Comparison of ENCODE assay signal across 15 cellular contexts in the genomic region with DNA sequence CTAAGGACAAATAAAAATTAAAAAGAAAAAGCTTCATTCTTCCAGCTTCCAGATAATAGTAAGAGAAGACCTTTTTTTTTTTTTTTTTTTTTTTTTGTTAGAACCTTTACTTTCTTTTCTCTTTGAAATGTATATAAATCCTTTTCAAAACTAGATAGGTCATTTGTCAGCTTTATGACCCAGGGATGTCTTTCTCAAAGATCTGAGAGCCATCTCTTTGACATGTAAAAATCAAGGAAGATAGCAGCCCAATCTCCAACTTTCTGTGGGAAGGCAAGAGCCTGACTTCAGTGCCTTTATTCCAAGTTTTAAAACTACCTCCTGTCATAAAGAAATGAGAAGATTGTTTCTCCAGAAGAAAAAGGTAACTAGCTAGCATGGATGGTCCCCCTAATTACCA.
A peak's percentile ranks its signal among the peaks of the same experiment; 100 is the strongest.
DNase-seq lines count a peak whose midpoint lies in the region; ATAC-seq and TF ChIP-seq lines count a peak whose summit lies in the region.
"Had no signal": no experiment of that assay in that cellular context is flagged by ENCODE, and none has a peak within 500 bp of the region (broad histone marks: within the 10 kb centered on the region; RNA-seq: fewer than 3 reads in every experiment).

No MANE protein-coding gene starts in this region.

- no peak overlapping the region for H3K4ac ChIP-seq in mesendoderm (ENCODE audit: low read depth, low read length)

- no peaks in the 10 kb centered on the region for H3F3A ChIP-seq in GM23338 (replicated peaks; ENCODE audit: low read depth)

- no peaks in the 10 kb centered on the region for H3K79me2 ChIP-seq in GM23338 (replicated peaks; ENCODE audit: insufficient read depth)
- no peaks in the 10 kb centered on the region for H3K79me2 ChIP-seq in mesendoderm (ENCODE audit: control insufficient read depth, insufficient read depth, low read length)

- peaks cover 18% of the 10 kb centered on the region for H3K27me3 ChIP-seq in GM23338 (ENCODE audit: insufficient read depth)
- peaks cover 33% of the 10 kb centered on the region for H3K27me3 ChIP-seq in NT2/D1 (ENCODE audit: insufficient read depth, insufficient read length)
- H3K27me3 ChIP-seq in mesendoderm (ENCODE audit: insufficient read depth, low read length, poor library complexity), result no peaks in the 10 kb centered on the region
- H3K27me3 ChIP-seq: BLaER1 had no signal

- H3K79me1 ChIP-seq in mesendoderm (ENCODE audit: low read length), result no peaks in the 10 kb centered on the region

- no peak overlapping the region for H3K27ac ChIP-seq in GM23338 (ENCODE audit: low read depth)
- H3K27ac ChIP-seq in mesendoderm (ENCODE audit: low read depth, low read length), result no peak overlapping the region
- H3K27ac ChIP-seq: BLaER1 had no signal

- H3K23ac ChIP-seq in mesendoderm (ENCODE audit: low read length), result no peak overlapping the region

- H3K4me3 ChIP-seq in GM23338 (no peak overlapping the region), NT2/D1 (ENCODE audit: insufficient read length, low read depth) (no peak overlapping the region), mesendoderm (ENCODE audit: low read length) (no peak overlapping the region)
- H3K4me3 ChIP-seq: BLaER1 had no signal

- H2BK15ac ChIP-seq in mesendoderm (replicated peaks; ENCODE audit: low read depth), result no peak overlapping the region

- no peak overlapping the region for H3K4me3 Mint-ChIP-seq in GM23338
- no peak overlapping the region for H3K4me3 Mint-ChIP-seq in activated T-helper 1 cell treated with anti-CD3 and anti-CD28 coated beads, Interleukin-12 subunit alpha, Interleukin-12 subunit beta, Interleukin-2, Interleukin-4 antibody, amounts not matched to agents 30 ng/mL and 10 ng/mL and 1 ng/mL, durations not matched to agents 14 hours and 24 hours and 36 hours
- H3K4me3 Mint-ChIP-seq: CD8-positive, alpha-beta memory T cell had no signal

- H3K36me3 Mint-ChIP-seq in GM23338 (ENCODE audit: low read depth), result no peaks in the 10 kb centered on the region
- H3K36me3 Mint-ChIP-seq in activated T-helper 1 cell treated with anti-CD3 and anti-CD28 coated beads, Interleukin-12 subunit alpha, Interleukin-12 subunit beta, Interleukin-2, Interleukin-4 antibody, amounts not matched to agents 30 ng/mL and 10 ng/mL and 1 ng/mL, durations not matched to agents 14 hours and 24 hours and 36 hours (ENCODE audit: low read depth), result no peaks in the 10 kb centered on the region
- H3K36me3 Mint-ChIP-seq: CD8-positive, alpha-beta memory T cell had no signal

- peaks cover 33% of the 10 kb centered on the region for H3K4me1 Mint-ChIP-seq in GM23338
- H3K4me1 Mint-ChIP-seq in activated T-helper 1 cell treated with anti-CD3 and anti-CD28 coated beads, Interleukin-12 subunit alpha, Interleukin-12 subunit beta, Interleukin-2, Interleukin-4 antibody, amounts not matched to agents 30 ng/mL and 10 ng/mL and 1 ng/mL, durations not matched to agents 14 hours and 24 hours and 36 hours (ENCODE audit: low read depth), result no peaks in the 10 kb centered on the region
- H3K4me1 Mint-ChIP-seq: CD8-positive, alpha-beta memory T cell had no signal

- H3K9me3 ChIP-seq in NT2/D1 (ENCODE audit: insufficient read depth, low read length), result no peaks in the 10 kb centered on the region
- H3K9me3 ChIP-seq: BLaER1, Caco-2 had no signal

- TF ChIP-seq CTCF in GM23338 (conservative IDR thresholded peaks at IDR 0.05; ENCODE audit: low read depth in 2 of 2), result no peak

- no peaks in the 10 kb centered on the region for H3K9me3 Mint-ChIP-seq in GM23338
- no peaks in the 10 kb centered on the region for H3K9me3 Mint-ChIP-seq in activated T-helper 1 cell treated with anti-CD3 and anti-CD28 coated beads, Interleukin-12 subunit alpha, Interleukin-12 subunit beta, Interleukin-2, Interleukin-4 antibody, amounts not matched to agents 30 ng/mL and 10 ng/mL and 1 ng/mL, durations not matched to agents 14 hours and 24 hours and 36 hours

- DNase-seq in GM23338 (ENCODE audit: low spot score) (peak; percentile 75), NT2/D1 (ENCODE audit: low read depth, low spot score) (peak; percentile 38), iPS DF 4.7 (ENCODE audit: extremely low read depth, low spot score) (peak; percentile 19), mesendoderm (peak; percentile 17)
- DNase-seq in activated T-helper 1 cell treated with anti-CD3 and anti-CD28 coated beads, Interleukin-12 subunit alpha, Interleukin-12 subunit beta, Interleukin-2, Interleukin-4 antibody, amounts not matched to agents 30 ng/mL and 10 ng/mL and 1 ng/mL, durations not matched to agents 14 hours and 24 hours and 36 hours (ENCODE audit: low spot score), result no peak
- DNase-seq: 8988T; AML-193; Caco-2; CD8-positive, alpha-beta memory T cell; DND-41; GF-D8 had no signal

- H3K4me1 ChIP-seq in GM23338 (ENCODE audit: insufficient read depth) (peaks cover 38% of the 10 kb centered on the region), NT2/D1 (ENCODE audit: insufficient read depth, insufficient read length) (no peaks in the 10 kb centered on the region), mesendoderm (ENCODE audit: control insufficient read depth, low read depth, low read length) (peaks cover 2% of the 10 kb centered on the region)
- H3K4me1 ChIP-seq: BLaER1, Caco-2 had no signal

- H3K9me2 ChIP-seq in GM23338 (ENCODE audit: insufficient read depth), result no peaks in the 10 kb centered on the region

- H3K36me3 ChIP-seq in GM23338 (ENCODE audit: insufficient read depth) (no peaks in the 10 kb centered on the region), NT2/D1 (ENCODE audit: insufficient read depth, insufficient read length, low read length) (no peaks in the 10 kb centered on the region), mesendoderm (ENCODE audit: control insufficient read depth, insufficient read depth, low read length) (no peaks in the 10 kb centered on the region)
- H3K36me3 ChIP-seq: BLaER1 had no signal

- H3K9ac ChIP-seq in NT2/D1 (ENCODE audit: insufficient read length, low read depth) (no peak overlapping the region), mesendoderm (ENCODE audit: low read length) (no peak overlapping the region)
- H3K9ac ChIP-seq: BLaER1 had no signal

- no peak overlapping the region for H4K5ac ChIP-seq in mesendoderm (ENCODE audit: low read length)

- H3K27me3 Mint-ChIP-seq in GM23338 (ENCODE audit: insufficient read depth, low read depth, poor library complexity), result peaks cover 11% of the 10 kb centered on the region
- H3K27me3 Mint-ChIP-seq in activated T-helper 1 cell treated with anti-CD3 and anti-CD28 coated beads, Interleukin-12 subunit alpha, Interleukin-12 subunit beta, Interleukin-2, Interleukin-4 antibody, amounts not matched to agents 30 ng/mL and 10 ng/mL and 1 ng/mL, durations not matched to agents 14 hours and 24 hours and 36 hours (ENCODE audit: insufficient read depth), result no peaks in the 10 kb centered on the region
- H3K27me3 Mint-ChIP-seq: CD8-positive, alpha-beta memory T cell had no signal

- ATAC-seq in GM23338 (peak; percentile 80), HG02610 (IDR thresholded peaks at IDR 0.05; ENCODE audit: unreplicated experiment) (no peak), HG02981 (IDR thresholded peaks at IDR 0.05; ENCODE audit: unreplicated experiment) (no peak)
- ATAC-seq: HCT116 had no signal

- no peak overlapping the region for H3K18ac ChIP-seq in mesendoderm (ENCODE audit: low read length)

- no peaks in the 10 kb centered on the region for H4K20me1 ChIP-seq in GM23338 (replicated peaks; ENCODE audit: insufficient read depth)
- H4K20me1 ChIP-seq: BLaER1 had no signal

- no peak overlapping the region for H2AFZ ChIP-seq in GM23338

- no peak overlapping the region for H3K56ac ChIP-seq in mesendoderm (ENCODE audit: low read length)

- H3K4me2 ChIP-seq in GM23338 (peak overlapping the region; percentile 12), mesendoderm (ENCODE audit: low read length) (no peak overlapping the region)
- H3K4me2 ChIP-seq: BLaER1 had no signal

- no peak overlapping the region for H4K8ac ChIP-seq in mesendoderm (ENCODE audit: low read depth, low read length)

- H3K27ac Mint-ChIP-seq in GM23338, result no peak overlapping the region
- H3K27ac Mint-ChIP-seq in activated T-helper 1 cell treated with anti-CD3 and anti-CD28 coated beads, Interleukin-12 subunit alpha, Interleukin-12 subunit beta, Interleukin-2, Interleukin-4 antibody, amounts not matched to agents 30 ng/mL and 10 ng/mL and 1 ng/mL, durations not matched to agents 14 hours and 24 hours and 36 hours, result no peak overlapping the region
- H3K27ac Mint-ChIP-seq: CD8-positive, alpha-beta memory T cell had no signal

- intact Hi-C loops in activated T-helper 1 cell treated with anti-CD3 and anti-CD28 coated beads, Interleukin-12 subunit alpha, Interleukin-12 subunit beta, Interleukin-2, Interleukin-4 antibody, amounts not matched to agents 30 ng/mL and 10 ng/mL and 1 ng/mL, durations not matched to agents 14 hours and 24 hours and 36 hours (cut with micrococcal nuclease), result no loop called here

- no peak overlapping the region for H2AK5ac ChIP-seq in mesendoderm (ENCODE audit: low read length)

- H2BK5ac ChIP-seq in mesendoderm (ENCODE audit: low read length), result no peak overlapping the region

- no peak overlapping the region for H2BK120ac ChIP-seq in mesendoderm (ENCODE audit: low read depth, low read length)

TF ChIP-seq in GM23338, 12 proteins besides CTCF, POLR2A, EP300 and RAD21:
- no peak for TF ChIP-seq ZNF114 (CRISPR knock-in tag; IDR thresholded peaks at IDR 0.05)
- TF ChIP-seq NANOG (IDR thresholded peaks at IDR 0.05; ENCODE audit: borderline replicate concordance), result peak; percentile 95
